ENCODE assay signal across 1 cellular context in genomic region chr16:89038811-89039735, GRCh38.
TF ChIP-seq lines count a peak whose summit lies in the region.

No MANE protein-coding gene starts in this region.

TF ChIP-seq in GM23338, 12 proteins besides CTCF, POLR2A, EP300 and RAD21:
- TF ChIP-seq ETS1 (IDR thresholded peaks at IDR 0.05), result no peak
- peak; percentile 14 for TF ChIP-seq REST (IDR thresholded peaks at IDR 0.05; ENCODE audit: unreplicated experiment)
